ENCODE assay signal across 13 cellular contexts in the genomic region with DNA sequence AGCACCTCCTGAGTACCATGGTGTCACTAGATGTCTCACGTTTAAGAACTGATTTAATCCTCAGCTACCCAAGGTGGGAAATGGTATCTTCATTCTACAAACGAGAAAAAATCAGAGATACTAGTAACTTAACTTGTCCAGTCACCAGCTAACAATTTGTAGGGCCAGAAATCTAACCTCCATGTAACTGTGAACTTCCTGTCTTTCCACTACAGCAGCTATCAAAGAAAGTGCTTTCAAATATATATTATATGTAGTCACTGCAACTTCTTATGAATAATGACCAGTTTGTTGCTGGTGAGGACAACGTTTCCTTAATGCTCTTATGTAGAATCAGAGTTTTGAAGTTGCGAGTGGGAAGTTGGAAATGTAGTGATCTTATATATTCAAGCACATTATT. TPM values are rescaled to one million over a fixed set of nuclear protein-coding genes. Genes with fewer than 3 reads are reported as not detected.
A peak's percentile ranks its signal among the peaks of the same experiment; 100 is the strongest.
DNase-seq lines count a peak whose midpoint lies in the region; ATAC-seq, FAIRE-seq and TF ChIP-seq lines count a peak whose summit lies in the region.
"Had no signal": no experiment of that assay in that cellular context is flagged by ENCODE, and none has a peak within 500 bp of the region (broad histone marks: within the 10 kb centered on the region; RNA-seq: fewer than 3 reads in every experiment).

No MANE protein-coding gene starts in this region.

- peak overlapping the region; percentile 92 for H3K9ac ChIP-seq in HepG2 (ENCODE audit: insufficient read depth, low read depth, low read length)

- peaks cover 24% of the 10 kb centered on the region for H4K20me1 ChIP-seq in HepG2 (ENCODE audit: insufficient read depth, low read length)
- peaks cover 60% of the 10 kb centered on the region for H4K20me1 ChIP-seq in PC-9 (ENCODE audit: insufficient read depth)

- H3K27ac ChIP-seq in HepG2 (ENCODE audit: extremely low read length, insufficient read depth, low read length): no peak overlapping the region
- H3K27ac ChIP-seq in right lobe of liver: no peak overlapping the region
- no peak overlapping the region for H3K27ac ChIP-seq in PC-9
- no peak overlapping the region for H3K27ac ChIP-seq in upper lobe of right lung
- peak overlapping the region in 2 of 5 donors; percentile 97 for H3K27ac ChIP-seq in adrenal gland

- TF ChIP-seq CTCF in HepG2 (CRISPR knock-in tag; IDR thresholded peaks at IDR 0.05) (no peak), right lobe of liver (IDR thresholded peaks at IDR 0.05) (no peak), PC-9 (conservative IDR thresholded peaks at IDR 0.05) (no peak), epithelial cell of proximal tubule (conservative IDR thresholded peaks at IDR 0.05; ENCODE audit: low read depth, low read length) (no peak), upper lobe of right lung (IDR thresholded peaks at IDR 0.05) (no peak), adrenal gland (IDR thresholded peaks at IDR 0.05) (no peak)

- TF ChIP-seq EP300 in HepG2 (IDR thresholded peaks at IDR 0.05; ENCODE audit: low read depth in 2 of 2, low read length in 2 of 2): no peak
- no peak for TF ChIP-seq EP300 in HepG2 (CRISPR knock-in tag; IDR thresholded peaks at IDR 0.05; ENCODE audit: borderline replicate concordance)

- H3K79me2 ChIP-seq in HepG2 (ENCODE audit: insufficient read depth, low read length) (peaks cover 62% of the 10 kb centered on the region), PC-9 (ENCODE audit: low read depth) (peaks cover 64% of the 10 kb centered on the region)

- H3K9me3 ChIP-seq in HepG2 (ENCODE audit: low read length) (no peaks in the 10 kb centered on the region), right lobe of liver (no peaks in the 10 kb centered on the region), PC-9 (ENCODE audit: insufficient read depth, low read depth) (no peaks in the 10 kb centered on the region), upper lobe of right lung (no peaks in the 10 kb centered on the region), adrenal gland (replicated peaks in 1 of 3) (no peaks in the 10 kb centered on the region)
- H3K9me3 ChIP-seq: gastroesophageal sphincter had no signal

- no peaks in the 10 kb centered on the region; a peak in 2 of 5 replicates for H3K27me3 ChIP-seq in HepG2 (ENCODE audit: control insufficient read depth in 1 of 2, insufficient read depth in 2 of 2, low read length in 2 of 2)
- no peaks in the 10 kb centered on the region for H3K27me3 ChIP-seq in right lobe of liver
- H3K27me3 ChIP-seq in PC-9 (ENCODE audit: insufficient read depth, low read depth): no peaks in the 10 kb centered on the region
- H3K27me3 ChIP-seq in upper lobe of right lung: no peaks in the 10 kb centered on the region
- no peaks in the 10 kb centered on the region for H3K27me3 ChIP-seq in adrenal gland
- H3K27me3 ChIP-seq: gastroesophageal sphincter had no signal

- intact Hi-C loops in HepG2 (cut with micrococcal nuclease; ENCODE audit: unreplicated experiment): loop anchor here (5.0 kb wide), 1 partner anchor 46 kb away; no protein-coding TSS in a partner anchor
- intact Hi-C loops in right lobe of liver (cut with DNase I): no loop called here
- intact Hi-C loops in PC-9 (cut with micrococcal nuclease; ENCODE audit: unreplicated experiment): loop anchor here (2.0 to 5.0 kb wide), 2 partner anchors 13 to 46 kb away; no protein-coding TSS in a partner anchor
- intact Hi-C loops in upper lobe of right lung (cut with DNase I): no loop called here
- intact Hi-C loops in adrenal gland (cut with DNase I): no loop called here

- TF ChIP-seq RAD21 in HepG2 (CRISPR knock-in tag; IDR thresholded peaks at IDR 0.05): no peak

- POLR2A ChIA-PET in HepG2 (lab: Yijun Ruan, JAX) (interaction anchor here (1.0 kb wide), 1 partner anchor 152 kb away, joined by 3 read pairs; a partner anchor contains a TSS), PC-9 (lab: Charles Lee; ENCODE audit: unreplicated experiment) (interaction anchor here (0.5 kb wide), 1 partner anchor 619 kb away, joined by 4 read pairs; no protein-coding TSS in a partner anchor)

- no peak for DNase-seq in HepG2 (ENCODE audit: low spot score)
- DNase-seq in right lobe of liver: no peak
- DNase-seq in PC-9: no peak
- DNase-seq in epithelial cell of proximal tubule (ENCODE audit: low read depth): no peak
- DNase-seq in upper lobe of right lung: no peak
- no peak for DNase-seq in adrenal gland
- DNase-seq: activated effector memory CD4-positive, alpha-beta T cell treated with Interleukin-2 at 50 U/mL for 16 hours; H9; left ventricle myocardium superior; stimulated activated naive B cell treated with anti-CD40 and anti-IgM and Interleukin-4, amounts not matched to agents 10 μg/mL and 1 μg/mL and 100 μg/mL, for 72 hours had no signal

- peak overlapping the region; percentile 15 to 97 (median 79); a peak in 4 of 6 replicates for H3K4me3 ChIP-seq in HepG2 (replicated peaks in 1 of 3; ENCODE audit: insufficient read depth in 1 of 3, low read depth in 2 of 3, low read length in 3 of 3)
- no peak overlapping the region for H3K4me3 ChIP-seq in right lobe of liver
- H3K4me3 ChIP-seq in PC-9: peak overlapping the region; percentile 77
- peak overlapping the region; percentile 85 for H3K4me3 ChIP-seq in epithelial cell of proximal tubule (ENCODE audit: low read depth, low read length)
- peak overlapping the region; percentile 96 for H3K4me3 ChIP-seq in upper lobe of right lung
- no peak overlapping the region for H3K4me3 ChIP-seq in adrenal gland

- FAIRE-seq in HepG2 (lab: Jason Lieb, UNC): no peak

- no peak for ATAC-seq in HepG2
- ATAC-seq in right lobe of liver: no peak
- ATAC-seq in upper lobe of right lung: no peak
- no peak for ATAC-seq in GM18868 (IDR thresholded peaks at IDR 0.05; ENCODE audit: unreplicated experiment)
- ATAC-seq in HG02763 (IDR thresholded peaks at IDR 0.05; ENCODE audit: unreplicated experiment): no peak
- ATAC-seq: gastroesophageal sphincter; left ventricle myocardium superior; stimulated activated naive B cell treated with anti-CD40 and anti-IgM and Interleukin-4, amounts not matched to agents 10 μg/mL and 1 μg/mL and 100 μg/mL, for 72 hours had no signal

- H3K36me3 ChIP-seq in HepG2 (replicated peaks in 1 of 2; ENCODE audit: control insufficient read depth in 1 of 2, insufficient read depth in 2 of 2, low read length in 2 of 2) (no peaks in the 10 kb centered on the region), right lobe of liver (no peaks in the 10 kb centered on the region), PC-9 (ENCODE audit: low read depth) (peaks cover 5% of the 10 kb centered on the region; the same call in 1 of the 2 replicates), upper lobe of right lung (no peaks in the 10 kb centered on the region), adrenal gland (replicated peaks in 1 of 2) (no peaks in the 10 kb centered on the region)
- H3K36me3 ChIP-seq: gastroesophageal sphincter had no signal

- TF ChIP-seq POLR2A in HepG2 (IDR thresholded peaks at IDR 0.05; ENCODE audit: insufficient read depth in 1 of 2, low read depth in 2 of 2, low read length in 2 of 2) (no peak), right lobe of liver (IDR thresholded peaks at IDR 0.05) (no peak), adrenal gland (IDR thresholded peaks at IDR 0.05) (no peak)

- H3K4me2 ChIP-seq in HepG2 (ENCODE audit: low read depth, low read length): peak overlapping the region; percentile 79
- H3K4me2 ChIP-seq in PC-9: peak overlapping the region; percentile 84

- CTCF ChIA-PET in HepG2 (lab: Yijun Ruan, JAX; ENCODE audit: low intra/inter-chr PET ratio, low total read pairs) (no interaction called here), PC-9 (lab: Charles Lee) (no interaction called here)

- peaks cover 8% of the 10 kb centered on the region; the same call in 1 of the 2 replicates for H3F3A ChIP-seq in PC-9 (ENCODE audit: insufficient read depth, low read depth)

- no TSS peak for BruUV-seq in HepG2 (replicated peaks; lab: Mats Ljungman, UMichigan)
- BruUV-seq in PC-9 (replicated peaks; lab: Mats Ljungman, UMichigan): no TSS peak

- in situ Hi-C loops in HepG2 (cut with HindIII; ENCODE audit: extremely low pct_ligation_motif_present, low pct_unique_long_range_greater_than_20kb): no loop called here

- H3K9me2 ChIP-seq in PC-9 (ENCODE audit: insufficient read depth): no peaks in the 10 kb centered on the region

- H3K4me1 ChIP-seq in HepG2 (ENCODE audit: insufficient read depth, low read length): peaks cover 56% of the 10 kb centered on the region
- H3K4me1 ChIP-seq in right lobe of liver: peaks cover 0 to 20% (median 9%) of the 10 kb centered on the region in 4 donors
- peaks cover 19% of the 10 kb centered on the region for H3K4me1 ChIP-seq in PC-9 (replicated peaks; ENCODE audit: insufficient read depth)
- peaks cover 37% of the 10 kb centered on the region for H3K4me1 ChIP-seq in upper lobe of right lung
- peaks cover 14 to 60% of the 10 kb centered on the region in 2 donors for H3K4me1 ChIP-seq in adrenal gland (replicated peaks in 1 of 2)

- WGBS in HepG2 (ENCODE audit: low lambda C conversion rate): 65% methylated on average over 4 of the region's 4 CpGs
- WGBS in right lobe of liver (ENCODE audit: insufficient coverage, low coverage, low lambda C conversion rate, missing lambda C conversion rate): 75% methylated on average over 3 of the region's 4 CpGs
- 35 to 39% (median 37%) methylated on average over 4 of the region's 4 CpGs; no CpG with 5 or more reads in 1 of the 4 donors for WGBS in adrenal gland, 4 donors

- H2AFZ ChIP-seq in HepG2 (ENCODE audit: low read length) (no peak overlapping the region), PC-9 (no peak overlapping the region)

RNA-seq across cellular contexts. Expression of a gene that starts 1.9 kb away (rescaled TPM):
- 38.5 and 49.1 TPM in 2 replicates for total RNA-seq in HepG2 (2016; rRNA removed; fragmentation: Illumina TruSeq; extraction: Trizol)
- total RNA-seq in HepG2 (2016; cell fraction: cytosol; rRNA removed; fragmentation: Illumina TruSeq; extraction: Trizol; ENCODE audit: low read depth): 35.6 and 38.1 TPM in 2 replicates
- total RNA-seq in HepG2 (2016; cell fraction: insoluble cytoplasmic fraction; rRNA removed; fragmentation: Illumina TruSeq; extraction: Trizol): 34.9 and 46.6 TPM in 2 replicates
- 30.1 and 35.1 TPM in 2 replicates for total RNA-seq in HepG2 (2016; cell fraction: membrane; rRNA removed; fragmentation: Illumina TruSeq; extraction: Trizol)
- 98.0 and 100 TPM in 2 replicates for total RNA-seq in HepG2 (2016; cell fraction: nucleus; rRNA removed; fragmentation: Illumina TruSeq; extraction: Trizol)
- polyA plus RNA-seq in HepG2 (2011; rRNA removed): 62.9 and 71.8 TPM in 2 replicates
- 13.1 and 19.3 TPM in 2 replicates for polyA plus RNA-seq in HepG2 (2011; cell fraction: cytosol; rRNA removed)
- 111 and 115 TPM in 2 replicates for polyA plus RNA-seq in HepG2 (2011; cell fraction: nucleus; rRNA removed)
- 37.1 and 46.7 TPM in 2 replicates for polyA plus RNA-seq in HepG2 (2012)
- 2.3 and 2.8 TPM in 2 replicates for polyA plus RNA-seq in HepG2 (2016; cell fraction: cytosol; fragmentation: Illumina TruSeq; extraction: Trizol; ENCODE audit: low read depth)
- 20.9 and 25.4 TPM in 2 replicates for polyA plus RNA-seq in HepG2 (2016; cell fraction: insoluble cytoplasmic fraction; fragmentation: Illumina TruSeq; extraction: Trizol; ENCODE audit: low read depth)
- 5.5 and 7.5 TPM in 2 replicates for polyA plus RNA-seq in HepG2 (2016; cell fraction: membrane; fragmentation: Illumina TruSeq; extraction: Trizol; ENCODE audit: low read depth)
- 112 and 115 TPM in 2 replicates for polyA plus RNA-seq in HepG2 (2016; cell fraction: nucleus; fragmentation: Illumina TruSeq; extraction: Trizol; ENCODE audit: insufficient read depth, low read depth)
- polyA minus RNA-seq in HepG2 (2011; rRNA and poly(A)+ RNA removed; ENCODE audit: low replicate concordance): 48.6 and 51.6 TPM in 2 replicates
- 23.2 and 29.9 TPM in 2 replicates for polyA minus RNA-seq in HepG2 (2011; cell fraction: cytosol; rRNA and poly(A)+ RNA removed)
- 236 and 239 TPM in 2 replicates for polyA minus RNA-seq in HepG2 (2011; cell fraction: nucleus; rRNA and poly(A)+ RNA removed)
- 10 to 100 TPM; 12.6 to 21.6 (median 13.6) TPM for total RNA-seq in right lobe of liver
- total RNA-seq in PC-9 (2021): 47.8 and 50.5 TPM in 2 replicates
- total RNA-seq in epithelial cell of proximal tubule: 18.1 and 34.0 TPM in 2 replicates
- 55.3 TPM for total RNA-seq in upper lobe of right lung
- total RNA-seq in adrenal gland: 10 to 100 TPM; 20.9 to 66.2 (median 47.5) TPM
- polyA plus RNA-seq in adrenal gland: 10 to 100 TPM; 28.6 to 46.9 (median 31.9) TPM

Comparison
In these comparisons a context has a peak if more than half of its experiments do, and no peak if none do; other contexts are left out.
1. H3K4me3 ChIP-seq: peak in HepG2 (3 of 3), PC-9 (single experiment), epithelial cell of proximal tubule (single experiment) and upper lobe of right lung (single experiment); none in right lobe of liver (0 of 3) and adrenal gland (0 of 4).
2. intact Hi-C loops: an anchor here in HepG2 (5.0 kb wide) and PC-9 (2.0 to 5.0 kb wide); none called in right lobe of liver, upper lobe of right lung and adrenal gland.